In genomic region chr11:317668-318406, GRCh38 we compare ENCODE assay signal across 12 cellular contexts. TPM values are rescaled to one million over a fixed set of nuclear protein-coding genes. Genes with fewer than 3 reads are reported as not detected.
DNase-seq lines count a peak whose midpoint lies in the region; ATAC-seq and TF ChIP-seq lines count a peak whose summit lies in the region.
"Not testable (repeated sequence)": the region's sequence is repeated elsewhere in the genome, so short reads cannot be mapped to it uniquely, and the experiment has no call there.
"Had no signal": no experiment of that assay in that cellular context is flagged by ENCODE, and none has a peak within 500 bp of the region (broad histone marks: within the 10 kb centered on the region; RNA-seq: fewer than 3 reads in every experiment).

No MANE protein-coding gene starts in this region.

- not testable (repeated sequence) for DNase-seq in AG10803 (ENCODE audit: low read depth); activated T-cell treated with anti-CD3 and anti-CD28 coated beads, Interleukin-2, amount 50 U/mL, for 4 hours; hepatocyte (ENCODE audit: low spot score); natural killer cell
- DNase-seq in M059J (ENCODE audit: low read depth): peak; percentile 63
- peak; percentile 69 for DNase-seq in coronary artery (ENCODE audit: low spot score)
- DNase-seq in stimulated activated naive CD8-positive, alpha-beta T cell treated with anti-CD3 and anti-CD28 coated beads, Interleukin-15, amount 100 ng/mL, for 72 hours: peak; percentile 24 to 50

- not testable (repeated sequence) for H3K27me3 Mint-ChIP-seq in activated T-cell treated with anti-CD3 and anti-CD28 coated beads, Interleukin-2, amount 50 U/mL, for 4 hours (ENCODE audit: low read depth); natural killer cell (ENCODE audit: low read depth in 2 of 2); stimulated activated naive CD8-positive, alpha-beta T cell treated with anti-CD3 and anti-CD28 coated beads, Interleukin-15, amount 100 ng/mL, for 72 hours

- H3K9me3 ChIP-seq in hepatocyte (ENCODE audit: low read depth): not testable (repeated sequence)

- H3K27ac Mint-ChIP-seq in natural killer cell: peak overlapping the region; percentile 98 to 99
- H3K27ac Mint-ChIP-seq in stimulated activated naive CD8-positive, alpha-beta T cell treated with anti-CD3 and anti-CD28 coated beads, Interleukin-15, amount 100 ng/mL, for 72 hours: peak overlapping the region; percentile 92 to 97

- not testable (repeated sequence) for H3K36me3 ChIP-seq in hepatocyte (replicated peaks; ENCODE audit: insufficient read depth, low read depth)

- 44% methylated on average over 9 of the region's 30 CpGs for WGBS in hepatocyte (ENCODE audit: low lambda C conversion rate, missing lambda C conversion rate)

- H3K4me3 ChIP-seq in AG10803 (ENCODE audit: low read length) (peak overlapping the region; percentile 37), coronary artery (peak overlapping the region; percentile 54)
- H3K4me3 ChIP-seq in hepatocyte: not testable (repeated sequence)

- H3K27ac ChIP-seq in coronary artery: peak overlapping the region; percentile 13 to 78
- H3K27ac ChIP-seq in hepatocyte: not testable (repeated sequence)

- peaks cover 14% of the 10 kb centered on the region for H3K27me3 ChIP-seq in hepatocyte

- not testable (repeated sequence) for H3K36me3 Mint-ChIP-seq in activated T-cell treated with anti-CD3 and anti-CD28 coated beads, Interleukin-2, amount 50 U/mL, for 4 hours (ENCODE audit: insufficient read depth); natural killer cell

- H3K79me2 ChIP-seq in hepatocyte: peaks cover 37% of the 10 kb centered on the region

- TF ChIP-seq CTCF in AG10803 (conservative IDR thresholded peaks at IDR 0.05; ENCODE audit: low read length); coronary artery (IDR thresholded peaks at IDR 0.05); hepatocyte (IDR thresholded peaks at IDR 0.05; ENCODE audit: poor library complexity); natural killer cell (IDR thresholded peaks at IDR 0.05): not testable (repeated sequence)

- ATAC-seq in GM19324 (IDR thresholded peaks at IDR 0.05; ENCODE audit: low FRiP score, unreplicated experiment): peak; percentile 5
- ATAC-seq in activated T-cell treated with anti-CD3 and anti-CD28 coated beads, Interleukin-2, amount 50 U/mL, for 4 hours: peak in 1 of 2 donors; percentile 24
- ATAC-seq in natural killer cell: peak in 1 of 3 donors; percentile 22
- peak; percentile 4 for ATAC-seq in stimulated activated naive CD8-positive, alpha-beta T cell treated with anti-CD3 and anti-CD28 coated beads, Interleukin-15, amount 100 ng/mL, for 72 hours

- intact Hi-C loops in natural killer cell (cut with micrococcal nuclease): loop anchor here (1.0 to 2.0 kb wide), 3 partner anchors 9 to 33 kb away; no protein-coding TSS in a partner anchor

- not testable (repeated sequence) for H3K9me2 ChIP-seq in hepatocyte (replicated peaks; ENCODE audit: insufficient read depth)

- H3K4me2 ChIP-seq in hepatocyte: peak overlapping the region; percentile 45

- peaks cover 33% of the 10 kb centered on the region for H3K4me1 ChIP-seq in hepatocyte (ENCODE audit: insufficient read depth)

- peak overlapping the region; percentile 86 for H3K4me3 Mint-ChIP-seq in activated T-cell treated with anti-CD3 and anti-CD28 coated beads, Interleukin-2, amount 50 U/mL, for 4 hours
- peak overlapping the region; percentile 95 for H3K4me3 Mint-ChIP-seq in natural killer cell
- peak overlapping the region; percentile 94 to 98 for H3K4me3 Mint-ChIP-seq in stimulated activated naive CD8-positive, alpha-beta T cell treated with anti-CD3 and anti-CD28 coated beads, Interleukin-15, amount 100 ng/mL, for 72 hours

- not testable (repeated sequence) for H4K20me1 ChIP-seq in hepatocyte (ENCODE audit: insufficient read depth, poor library complexity, severe bottlenecking)

- peaks cover 41% of the 10 kb centered on the region for H3K4me1 Mint-ChIP-seq in activated T-cell treated with anti-CD3 and anti-CD28 coated beads, Interleukin-2, amount 50 U/mL, for 4 hours (ENCODE audit: low read depth)
- peaks cover 53% of the 10 kb centered on the region in 2 donors for H3K4me1 Mint-ChIP-seq in natural killer cell
- H3K4me1 Mint-ChIP-seq in stimulated activated naive CD8-positive, alpha-beta T cell treated with anti-CD3 and anti-CD28 coated beads, Interleukin-15, amount 100 ng/mL, for 72 hours: peaks cover 48% of the 10 kb centered on the region

- H3K9me3 Mint-ChIP-seq in activated T-cell treated with anti-CD3 and anti-CD28 coated beads, Interleukin-2, amount 50 U/mL, for 4 hours; natural killer cell; stimulated activated naive CD8-positive, alpha-beta T cell treated with anti-CD3 and anti-CD28 coated beads, Interleukin-15, amount 100 ng/mL, for 72 hours: not testable (repeated sequence)

- H2AFZ ChIP-seq in hepatocyte: not testable (repeated sequence)

RNA-seq across cellular contexts. Expression of gene IFITM3, which starts 2.8 kb away (rescaled TPM):
- 821 and 984 TPM in 2 replicates for total RNA-seq in M059J (2014; rRNA removed; shearing (Covaris generic))
- 10 to 100 TPM in 2 of 3 donors, 1 to 10 TPM in 1; 5.3 to 24.6 (median 20.4) TPM for total RNA-seq in activated T-cell treated with anti-CD3 and anti-CD28 coated beads, Interleukin-2, amount 50 U/mL, for 4 hours
- 166 and 182 TPM in 2 replicates for total RNA-seq in hepatocyte
- 2,035 and 2,121 TPM in 2 replicates for polyA plus RNA-seq in hepatocyte
- total RNA-seq in natural killer cell: 100 to 1,000 TPM in 1 of 3 donors, 10 to 100 TPM in 2; 64.0 to 165 (median 93.6) TPM

RNA-seq across cellular contexts. Expression of gene IFITM1, which starts 4.0 kb away (rescaled TPM):
- total RNA-seq in M059J (2014; rRNA removed; shearing (Covaris generic)): 1,883 and 3,156 TPM in 2 replicates
- 100 to 1,000 TPM in 2 of 3 donors, 10 to 100 TPM in 1; 99.3 to 144 (median 120) TPM for total RNA-seq in activated T-cell treated with anti-CD3 and anti-CD28 coated beads, Interleukin-2, amount 50 U/mL, for 4 hours
- total RNA-seq in hepatocyte (98.0 and 98.9 TPM in 2 replicates), natural killer cell (100 to 1,000 TPM; 540 to 809 (median 710) TPM)
- 159 and 201 TPM in 2 replicates for polyA plus RNA-seq in hepatocyte

RNA-seq across cellular contexts. Expression of gene IFITM2, which starts 10.2 kb away (rescaled TPM):
- total RNA-seq in M059J (2014; rRNA removed; shearing (Covaris generic)): 80.0 and 89.8 TPM in 2 replicates
- total RNA-seq in activated T-cell treated with anti-CD3 and anti-CD28 coated beads, Interleukin-2, amount 50 U/mL, for 4 hours: 100 to 1,000 TPM; 197 to 257 (median 231) TPM
- total RNA-seq in hepatocyte (59.2 and 74.6 TPM in 2 replicates), natural killer cell (1,000 to 10,000 TPM; 1,080 to 1,421 (median 1,273) TPM)
- 504 and 535 TPM in 2 replicates for polyA plus RNA-seq in hepatocyte

RNA-seq across cellular contexts. Expression of gene IFITM5, which starts 18.5 kb away (rescaled TPM):
- not detected in 2 replicates for total RNA-seq in M059J (2014; rRNA removed; shearing (Covaris generic))
- total RNA-seq in activated T-cell treated with anti-CD3 and anti-CD28 coated beads, Interleukin-2, amount 50 U/mL, for 4 hours: not detected
- total RNA-seq in hepatocyte: not detected in 2 replicates
- 0.36 TPM in 1 of 2 replicates, not detected in the other for polyA plus RNA-seq in hepatocyte
- total RNA-seq in natural killer cell: not detected
- total RNA-seq: body of pancreas, esophagus mucosa, pancreas, subcutaneous adipose tissue had no signal

RNA-seq across cellular contexts. Expression of gene PGGHG, which starts 28.9 kb away (rescaled TPM):
- 5.2 and 8.5 TPM in 2 replicates for total RNA-seq in M059J (2014; rRNA removed; shearing (Covaris generic))
- total RNA-seq in activated T-cell treated with anti-CD3 and anti-CD28 coated beads, Interleukin-2, amount 50 U/mL, for 4 hours: 10 to 100 TPM; 16.6 to 76.3 (median 28.3) TPM
- total RNA-seq in hepatocyte: 12.0 and 19.2 TPM in 2 replicates
- polyA plus RNA-seq in hepatocyte: 27.9 and 44.0 TPM in 2 replicates
- 100 to 1,000 TPM; 130 to 237 (median 153) TPM for total RNA-seq in natural killer cell

Comparison
In these comparisons a context has a peak if more than half of its experiments do, and no peak if none do; other contexts are left out.
1. RNA of gene IFITM2, which starts 10.2 kb away (total RNA-seq): 1,080 to 1,421 TPM in natural killer cell; 197 to 257 TPM in activated T-cell treated with anti-CD3 and anti-CD28 coated beads, Interleukin-2, amount 50 U/mL, for 4 hours, 80.0 to 89.8 TPM in M059J and 59.2 to 74.6 TPM in hepatocyte; every median in the first group is over 4 times any median in the second.
2. Peak in every context shown above with its lines, with median percentiles within 50 percentile points of each other: H3K4me3 Mint-ChIP-seq.